ENCODE assay signal across 18 cellular contexts in the genomic region with DNA sequence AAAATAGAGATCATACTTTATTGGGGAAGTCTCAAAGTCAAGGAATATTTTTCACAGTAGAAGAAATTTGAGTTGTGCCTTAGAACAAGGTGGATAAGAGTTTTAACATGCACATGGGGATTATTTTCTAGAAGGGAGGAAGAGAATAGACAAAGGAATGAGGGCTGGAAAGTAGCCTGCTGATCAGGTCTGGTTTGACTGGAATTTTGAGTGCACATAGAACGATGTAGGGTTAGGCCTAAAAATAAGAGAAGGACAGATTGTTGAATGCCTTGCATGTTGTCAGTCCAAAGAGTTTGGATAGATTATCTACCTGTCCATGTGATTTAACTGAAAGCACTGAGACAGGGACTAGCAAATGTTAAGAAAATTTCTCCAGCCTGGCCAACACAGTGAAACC.
DNase-seq lines count a peak whose midpoint lies in the region; ATAC-seq, FAIRE-seq and TF ChIP-seq lines count a peak whose summit lies in the region.
"Had no signal": no experiment of that assay in that cellular context is flagged by ENCODE, and none has a peak within 500 bp of the region (broad histone marks: within the 10 kb centered on the region; RNA-seq: fewer than 3 reads in every experiment).

No MANE protein-coding gene starts in this region.

- no peak for TF ChIP-seq EP300 in GM12878 (IDR thresholded peaks at IDR 0.05; ENCODE audit: borderline replicate concordance in 1 of 2, control insufficient read depth in 1 of 2, low read depth in 2 of 2, low read length in 2 of 2)

- RAD21 ChIA-PET in GM12878 (lab: Charles Lee; ENCODE audit: unreplicated experiment) = no interaction called here

- no peak for TF ChIP-seq POLR2A in GM12878 (IDR thresholded peaks at IDR 0.05; ENCODE audit: low read depth, low read length)

- H3K27me3 ChIP-seq in GM12878 (replicated peaks in 1 of 2; ENCODE audit: control insufficient read depth in 2 of 2, insufficient read depth in 2 of 2, low read length in 1 of 2) (no peaks in the 10 kb centered on the region), fibroblast of lung (ENCODE audit: control insufficient read depth, insufficient read depth, low read length) (no peaks in the 10 kb centered on the region), skeletal muscle satellite cell (ENCODE audit: control insufficient read depth, insufficient read depth, low read length) (no peaks in the 10 kb centered on the region)

- in situ Hi-C loops in GM12878 (cut with MboI) = no loop called here

- POLR2A ChIA-PET in GM12878 (lab: Charles Lee) = interaction anchor here (0.6 kb wide), 1 partner anchor 58 kb away, joined by 3 read pairs; no protein-coding TSS in a partner anchor

- peaks cover 40% of the 10 kb centered on the region for H3K36me3 Mint-ChIP-seq in HFFc6 (ENCODE audit: low read depth)

- no peak overlapping the region for H3K4me3 ChIP-seq in GM12878
- no peak overlapping the region for H3K4me3 ChIP-seq in fibroblast of lung (replicated peaks in 1 of 4; ENCODE audit: control extremely low read depth in 1 of 4, insufficient read depth in 1 of 4, low read depth in 3 of 4, low read length in 4 of 4)
- no peak overlapping the region for H3K4me3 ChIP-seq in skeletal muscle satellite cell (ENCODE audit: low read length)
- H3K4me3 ChIP-seq: HAP-1 had no signal

- H3K4me3 Mint-ChIP-seq in HFFc6 = peak overlapping the region; percentile 87

- FAIRE-seq in GM12878 (lab: Jason Lieb, UNC) = peak; percentile 41
- FAIRE-seq: GM19239 had no signal

- H2AFZ ChIP-seq in GM12878 (ENCODE audit: control insufficient read depth, low read depth, low read length) (no peak overlapping the region), fibroblast of lung (ENCODE audit: low read length) (no peak overlapping the region)

- H3K79me2 ChIP-seq in GM12878 (ENCODE audit: control insufficient read depth, insufficient read depth, low read length) (no peaks in the 10 kb centered on the region), fibroblast of lung (ENCODE audit: control insufficient read depth, insufficient read depth, low read length) (peaks cover 74% of the 10 kb centered on the region)

- BruUV-seq in GM12878 (replicated peaks; lab: Mats Ljungman, UMichigan) = no TSS peak

- H3K4me1 ChIP-seq in GM12878 (ENCODE audit: control insufficient read depth, insufficient read depth, low read length) (0 out of 2 replicates have a peak, but pooled peaks cover 3% of the 10 kb centered on the region), fibroblast of lung (ENCODE audit: control insufficient read depth, extremely low read depth, insufficient read depth, low read length) (peaks cover 11% of the 10 kb centered on the region), skeletal muscle satellite cell (ENCODE audit: control insufficient read depth, insufficient read depth, low read length) (peaks cover 55% of the 10 kb centered on the region)
- H3K4me1 ChIP-seq: Caco-2, HAP-1 had no signal

- intact Hi-C loops in GM12878 (cut with micrococcal nuclease; ENCODE audit: unreplicated experiment) = no loop called here

- H3K27me3 Mint-ChIP-seq in HFFc6 (ENCODE audit: insufficient read depth) = peaks cover 2% of the 10 kb centered on the region

- H3K4me1 Mint-ChIP-seq in HFFc6 (ENCODE audit: low read depth) = peaks cover 85% of the 10 kb centered on the region

- no peak overlapping the region for H3K4me2 ChIP-seq in GM12878 (ENCODE audit: control insufficient read depth, insufficient read depth)
- H3K4me2 ChIP-seq in fibroblast of lung (ENCODE audit: extremely low read depth, insufficient read depth, low read length) = peak overlapping the region; percentile 55
- H3K4me2 ChIP-seq in skeletal muscle satellite cell (ENCODE audit: low read length) = peak overlapping the region; percentile 68

- H3K27ac ChIP-seq in GM12878 (ENCODE audit: control insufficient read depth, insufficient read depth) = no peak overlapping the region
- H3K27ac ChIP-seq in fibroblast of lung (ENCODE audit: insufficient read depth, low read length) = peak overlapping the region; percentile 18
- H3K27ac ChIP-seq: RWPE1 had no signal

- SMC1A ChIA-PET in GM12878 (lab: Charles Lee; ENCODE audit: uncharacterized antibody, unreplicated experiment) = no interaction called here

- H4K20me1 ChIP-seq in GM12878 (ENCODE audit: control insufficient read depth, insufficient read depth) (no peaks in the 10 kb centered on the region), fibroblast of lung (ENCODE audit: control insufficient read depth, extremely low read depth, insufficient read depth, low read length) (no peaks in the 10 kb centered on the region)

- no peak for TF ChIP-seq CTCF in HFFc6 (IDR thresholded peaks at IDR 0.05)
- TF ChIP-seq CTCF in GM12878 (IDR thresholded peaks at IDR 0.05 in 2 of 3, conservative IDR thresholded peaks at IDR 0.05 in 1 of 3; ENCODE audit: control insufficient read depth in 2 of 3, extremely low read depth in 1 of 3, insufficient read depth in 1 of 3, low read depth in 3 of 3, low read length in 3 of 3) = no peak
- no peak for TF ChIP-seq CTCF in fibroblast of lung (conservative IDR thresholded peaks at IDR 0.05 in 1 of 2, IDR thresholded peaks at IDR 0.05 in 1 of 2; ENCODE audit: low read depth in 1 of 2, low read length in 2 of 2)

- DNase-seq in HFFc6 (no peak), GM12878 (ENCODE audit: low read depth, low spot score) (no peak), fibroblast of lung (ENCODE audit: low read depth in 2 of 2) (no peak), activated T-cell treated with anti-CD3 and anti-CD28 coated beads for 4 hours (no peak), NCI-H1092 treated with DMSO at 0.1 percent for 48 hours (lab: John Stamatoyannopoulos, UW) (no peak), 8988T (no peak)
- DNase-seq: Caco-2, DMS153, NCI-H1417, NCI-H1930, NCI-H2171, NCI-H446, NCI-H69 had no signal

- H3K9me3 ChIP-seq in GM12878 (replicated peaks; ENCODE audit: control insufficient read depth, insufficient read depth, low read length) = no peaks in the 10 kb centered on the region
- no peaks in the 10 kb centered on the region for H3K9me3 ChIP-seq in fibroblast of lung (ENCODE audit: control insufficient read depth, insufficient read depth, low read depth, low read length)
- no peaks in the 10 kb centered on the region for H3K9me3 ChIP-seq in skeletal muscle satellite cell (replicated peaks; ENCODE audit: low read length)
- H3K9me3 ChIP-seq: Caco-2, HAP-1 had no signal

- H3K9ac ChIP-seq in GM12878 (ENCODE audit: control insufficient read depth, insufficient read depth, low read length) (no peak overlapping the region), fibroblast of lung (ENCODE audit: insufficient read depth, low read length) (no peak overlapping the region), skeletal muscle satellite cell (ENCODE audit: low read depth, low read length) (peak overlapping the region; percentile 13)

- 23% methylated on average over 1 of the region's 1 CpG for WGBS in GM12878 (ENCODE audit: insufficient coverage, insufficient replicate concordance, low lambda C conversion rate, missing lambda C conversion rate)

- CTCF ChIA-PET in GM12878 (lab: Yijun Ruan, JAX) = no interaction called here

- H3K9me3 Mint-ChIP-seq in HFFc6 = no peaks in the 10 kb centered on the region

- peak overlapping the region; percentile 86 for H3K27ac Mint-ChIP-seq in HFFc6

- no peak for ATAC-seq in GM12878
- no peak for ATAC-seq in activated CD4-positive, CD25-positive, alpha-beta regulatory T cell treated with anti-CD3 and anti-CD28 coated beads, Interleukin-2, amount 50 U/mL, for 24 hours

- H3K36me3 ChIP-seq in GM12878 (ENCODE audit: control insufficient read depth in 2 of 2, insufficient read depth in 2 of 2, low read length in 1 of 2) (no peaks in the 10 kb centered on the region), fibroblast of lung (ENCODE audit: control insufficient read depth, insufficient read depth, low read length) (peaks cover 1% of the 10 kb centered on the region), skeletal muscle satellite cell (ENCODE audit: insufficient read depth, low read length) (no peaks in the 10 kb centered on the region)
- H3K36me3 ChIP-seq: HAP-1 had no signal

- TF ChIP-seq RAD21 in GM12878 (IDR thresholded peaks at IDR 0.05; ENCODE audit: insufficient read depth, low read depth, low read length) = no peak

TF ChIP-seq in GM12878, 131 proteins besides CTCF, POLR2A, EP300 and RAD21 (continues in another document):
- TF ChIP-seq HDAC6 (IDR thresholded peaks at IDR 0.05; ENCODE audit: unreplicated experiment) (no peak), KLF5 (IDR thresholded peaks at IDR 0.05; ENCODE audit: partially characterized antibody) (no peak), CEBPB (IDR thresholded peaks at IDR 0.05; ENCODE audit: borderline replicate concordance in 1 of 2, low read depth in 2 of 2, low read length in 2 of 2) (no peak), ZNF687 (IDR thresholded peaks at IDR 0.05) (no peak), FOXM1 (IDR thresholded peaks at IDR 0.05; ENCODE audit: low read depth, low read length) (no peak), EED (IDR thresholded peaks at IDR 0.05; ENCODE audit: low read depth) (no peak)
